In genomic region chr19:31534786-31535185, GRCh38 we compare ENCODE assay signal across 18 cellular contexts.
"Had no signal": no experiment of that assay in that cellular context is flagged by ENCODE, and none has a peak within 500 bp of the region (broad histone marks: within the 10 kb centered on the region; RNA-seq: fewer than 3 reads in every experiment).

No MANE protein-coding gene starts in this region.

- H3K27ac Mint-ChIP-seq: dendritic cell treated with granulocyte-macrophage colony-stimulating factor and Interleukin-4, amounts not matched to agents 40 ng/mL and 50 ng/mL, for 4 days; natural killer cell; stimulated activated naive B cell treated with anti-CD40 and anti-IgM and Interleukin-4, amounts not matched to agents 10 μg/mL and 1 μg/mL and 100 μg/mL, for 72 hours; stimulated activated naive CD8-positive, alpha-beta T cell treated with anti-CD3 and anti-CD28 coated beads, Interleukin-15, amount 100 ng/mL, for 72 hours had no signal

- H3K79me2 ChIP-seq: parathyroid adenoma had no signal

- H3K4me3 Mint-ChIP-seq: central memory CD8-positive, alpha-beta T cell; dendritic cell treated with granulocyte-macrophage colony-stimulating factor and Interleukin-4, amounts not matched to agents 40 ng/mL and 50 ng/mL, for 4 days; natural killer cell; stimulated activated naive B cell treated with anti-CD40 and anti-IgM and Interleukin-4, amounts not matched to agents 10 μg/mL and 1 μg/mL and 100 μg/mL, for 72 hours; stimulated activated naive CD8-positive, alpha-beta T cell treated with anti-CD3 and anti-CD28 coated beads, Interleukin-15, amount 100 ng/mL, for 72 hours had no signal

- H3K27ac ChIP-seq: parathyroid adenoma, prostate gland, right lobe of liver, testis, transverse colon had no signal

- H3K9ac ChIP-seq: parathyroid adenoma had no signal

- H3K9me3 Mint-ChIP-seq: central memory CD8-positive, alpha-beta T cell; natural killer cell had no signal

- H3K4me1 ChIP-seq: parathyroid adenoma, prostate gland, right lobe of liver, testis, transverse colon had no signal

- H3K36me3 Mint-ChIP-seq: natural killer cell had no signal

- H2AFZ ChIP-seq: parathyroid adenoma had no signal

- H3K27me3 Mint-ChIP-seq: dendritic cell treated with granulocyte-macrophage colony-stimulating factor and Interleukin-4, amounts not matched to agents 40 ng/mL and 50 ng/mL, for 4 days; stimulated activated naive B cell treated with anti-CD40 and anti-IgM and Interleukin-4, amounts not matched to agents 10 μg/mL and 1 μg/mL and 100 μg/mL, for 72 hours had no signal

- H3K4me1 Mint-ChIP-seq: central memory CD8-positive, alpha-beta T cell; natural killer cell; stimulated activated naive B cell treated with anti-CD40 and anti-IgM and Interleukin-4, amounts not matched to agents 10 μg/mL and 1 μg/mL and 100 μg/mL, for 72 hours; stimulated activated naive CD8-positive, alpha-beta T cell treated with anti-CD3 and anti-CD28 coated beads, Interleukin-15, amount 100 ng/mL, for 72 hours had no signal

- H3K4me3 ChIP-seq: prostate gland, right lobe of liver, testis, transverse colon had no signal

- ATAC-seq: natural killer cell; right lobe of liver; stimulated activated naive B cell treated with anti-CD40 and anti-IgM and Interleukin-4, amounts not matched to agents 10 μg/mL and 1 μg/mL and 100 μg/mL, for 72 hours; stimulated activated naive CD8-positive, alpha-beta T cell treated with anti-CD3 and anti-CD28 coated beads, Interleukin-15, amount 100 ng/mL, for 72 hours had no signal

- H3K27me3 ChIP-seq: right lobe of liver, testis, transverse colon had no signal

- H3K9me3 ChIP-seq: prostate gland, right lobe of liver, testis, transverse colon had no signal

- H3K36me3 ChIP-seq: prostate gland, right lobe of liver, transverse colon had no signal

- DNase-seq: erythroblast; foreskin melanocyte; hippocampal formation; kidney glomerular epithelial cell; mammary epithelial cell; natural killer cell; occipital lobe; right lobe of liver; stimulated activated CD4-positive, alpha-beta T cell treated with anti-CD3 and anti-CD28 coated beads, Interleukin-2, amount 100 ng/mL, for 24 hours; stimulated activated CD4-positive, alpha-beta T cell treated with anti-CD3 and anti-CD28 coated beads, Interleukin-4, amount 100 ng/mL, for 4 hours; stimulated activated naive B cell treated with anti-CD40 and anti-IgM and Interleukin-4, amounts not matched to agents 10 μg/mL and 1 μg/mL and 100 μg/mL, for 72 hours; stimulated activated naive CD8-positive, alpha-beta T cell treated with anti-CD3 and anti-CD28 coated beads, Interleukin-15, amount 100 ng/mL, for 72 hours; testis; transverse colon had no signal
